Comparison of ENCODE assay signal across 11 cellular contexts in the genomic region with DNA sequence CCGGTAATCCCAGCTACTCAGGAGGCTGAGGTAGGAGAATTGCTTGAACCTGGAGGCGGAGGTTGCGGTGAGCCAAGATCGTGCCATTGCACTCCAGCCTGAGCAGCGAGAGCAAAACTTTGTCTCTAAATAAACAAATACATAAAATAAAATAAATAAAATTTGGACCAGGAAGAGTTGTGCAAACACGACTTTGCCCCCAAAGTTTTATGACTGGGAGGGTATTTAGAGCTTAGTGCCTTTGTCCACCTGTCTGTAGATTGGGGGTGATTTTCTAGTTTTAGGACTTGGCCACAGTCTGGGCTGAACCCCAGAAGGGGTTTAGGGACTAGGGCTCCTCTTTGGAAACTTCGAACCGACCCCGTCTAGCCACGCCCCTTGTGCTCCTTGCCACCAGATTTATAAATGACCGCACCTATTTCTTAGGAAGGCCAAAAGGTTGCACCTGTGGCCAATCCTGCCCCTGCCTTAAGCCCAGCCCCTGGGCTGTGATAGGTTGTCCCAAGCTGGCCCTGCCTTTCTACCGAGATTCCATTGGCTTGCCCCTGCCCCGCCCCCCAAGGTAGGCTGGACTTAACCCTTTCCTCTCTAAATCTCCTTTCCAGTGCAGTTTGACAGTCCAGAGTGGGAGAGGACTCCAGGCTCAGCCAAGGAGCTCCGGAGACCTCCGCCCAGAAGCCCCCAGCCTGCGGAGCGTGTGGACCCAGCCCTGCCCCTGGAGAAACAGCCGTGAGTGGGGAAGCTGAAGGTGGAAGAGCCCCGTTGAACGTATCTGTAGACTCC. TPM values are rescaled to one million over a fixed set of nuclear protein-coding genes. Genes with fewer than 3 reads are reported as not detected.
DNase-seq lines count a peak whose midpoint lies in the region; TF ChIP-seq lines count a peak whose summit lies in the region.
"Had no signal": no experiment of that assay in that cellular context is flagged by ENCODE, and none has a peak within 500 bp of the region (broad histone marks: within the 10 kb centered on the region; RNA-seq: fewer than 3 reads in every experiment).

No MANE protein-coding gene starts in this region.

- in situ Hi-C loops in GM13977 (cut with MboI; ENCODE audit: low pct_unique_long_range_greater_than_20kb, low sequenced_read_pairs, unreplicated experiment): no loop called here

- H3K4me2 ChIP-seq in osteoblast (ENCODE audit: insufficient read depth, low read length): no peak overlapping the region

- peaks cover 0 to 2% of the 10 kb centered on the region in 2 donors for H3K36me3 Mint-ChIP-seq in CD14-positive monocyte

- no peaks in the 10 kb centered on the region for H3K79me2 ChIP-seq in osteoblast (ENCODE audit: insufficient read depth, low read length)

- peaks cover 0 to 5% (median 0%) of the 10 kb centered on the region in 7 donors for H3K9me3 Mint-ChIP-seq in CD14-positive monocyte

- H3K27ac Mint-ChIP-seq in CD14-positive monocyte: no peak overlapping the region

- H3K36me3 ChIP-seq in osteoblast (ENCODE audit: insufficient read depth, low read length): no peaks in the 10 kb centered on the region
- H3K36me3 ChIP-seq: left ventricle myocardium inferior had no signal

- no peaks in the 10 kb centered on the region for H3K9me3 ChIP-seq in osteoblast (ENCODE audit: low read depth, low read length)
- H3K9me3 ChIP-seq: left ventricle myocardium inferior had no signal

- H4K20me1 ChIP-seq in osteoblast (ENCODE audit: insufficient read depth, low read length): no peaks in the 10 kb centered on the region

- no peak overlapping the region for H3K27ac ChIP-seq in osteoblast (ENCODE audit: low read depth, low read length)
- H3K27ac ChIP-seq: left ventricle myocardium inferior had no signal

- DNase-seq in NCI-H345 (lab: John Stamatoyannopoulos, UW): peak; percentile 23
- no peak for DNase-seq in NCI-H345 treated with DMSO at 0.1 percent for 48 hours (lab: John Stamatoyannopoulos, UW; ENCODE audit: unreplicated experiment)
- peak; percentile 12 for DNase-seq in NCI-H460 (ENCODE audit: extremely low read depth, low read depth)
- peak; percentile 28 for DNase-seq in dermis blood vessel endothelial cell
- peak; percentile 92 for DNase-seq in osteoblast (ENCODE audit: insufficient read length, low spot score, missing footprints)
- no peak for DNase-seq in CD14-positive monocyte (ENCODE audit: low spot score)
- no peak for DNase-seq in GM13977 (ENCODE audit: low spot score)
- DNase-seq in NCI-H510A (lab: John Stamatoyannopoulos, UW): no peak
- DNase-seq: effector CD8-positive, alpha-beta T cell; left ventricle myocardium inferior had no signal

- TF ChIP-seq CTCF in osteoblast (IDR thresholded peaks at IDR 0.05; ENCODE audit: extremely low read depth, low read depth, low read length): no peak
- TF ChIP-seq CTCF in CD14-positive monocyte (IDR thresholded peaks at IDR 0.05): no peak
- TF ChIP-seq CTCF in GM13977 (IDR thresholded peaks at IDR 0.05; ENCODE audit: extremely low read depth, insufficient read depth, missing control alignments): no peak

- no peak overlapping the region for H3K4me3 Mint-ChIP-seq in CD14-positive monocyte

- peaks cover 24% of the 10 kb centered on the region for H3K27me3 ChIP-seq in osteoblast (ENCODE audit: insufficient read depth, low read length)

- no peaks in the 10 kb centered on the region for H3K4me1 ChIP-seq in osteoblast (ENCODE audit: insufficient read depth, low read length)

- peaks cover 5% of the 10 kb centered on the region for H3K4me1 Mint-ChIP-seq in CD14-positive monocyte

- no peak overlapping the region for H2AFZ ChIP-seq in osteoblast (ENCODE audit: low read length)

- H3K27me3 Mint-ChIP-seq in CD14-positive monocyte (ENCODE audit: low read depth in 3 of 3): peaks cover 24 to 39% (median 30%) of the 10 kb centered on the region in 3 donors

- H3K4me3 ChIP-seq in osteoblast (ENCODE audit: insufficient read depth, low read length): no peak overlapping the region
- H3K4me3 ChIP-seq: left ventricle myocardium inferior had no signal

- intact Hi-C loops in CD14-positive monocyte (cut with micrococcal nuclease): no loop called here

RNA-seq across cellular contexts. Expression of gene SHD, which starts 5.3 kb away (rescaled TPM):
- not detected in 2 replicates for total RNA-seq in NCI-H460 (2014; rRNA removed; shearing (Covaris generic))
- not detected in 2 replicates for polyA plus RNA-seq in NCI-H460 (2014; cell fraction: nucleus; rRNA removed)
- total RNA-seq in dermis blood vessel endothelial cell (not detected in 2 replicates), osteoblast (not detected in 2 replicates)
- not detected for polyA plus RNA-seq in CD14-positive monocyte
- total RNA-seq: T-helper 1 cell treated with Interleukin-12 subunit alpha and Interleukin-12 subunit beta and Interleukin-4 antibody, amounts not matched to agents 30 ng/mL and 1 ng/mL, for 36 hours had no signal

RNA-seq across cellular contexts. Expression of gene TMIGD2, which starts 17.8 kb away (rescaled TPM):
- not detected in 2 replicates for total RNA-seq in NCI-H460 (2014; rRNA removed; shearing (Covaris generic))
- not detected in 2 replicates for polyA plus RNA-seq in NCI-H460 (2014; cell fraction: nucleus; rRNA removed)
- total RNA-seq in dermis blood vessel endothelial cell (not detected in 2 replicates), osteoblast (not detected in 2 replicates)
- polyA plus RNA-seq in CD14-positive monocyte: under 1 TPM in 1 of 2 donors, not detected in 1; 0.26 TPM
- total RNA-seq: left ventricle myocardium inferior had no signal

RNA-seq across cellular contexts. Expression of gene FSD1, which starts 20.0 kb away (rescaled TPM):
- total RNA-seq in NCI-H460 (2014; rRNA removed; shearing (Covaris generic)): not detected in 2 replicates
- 0.07 TPM in 1 of 2 replicates, not detected in the other for polyA plus RNA-seq in NCI-H460 (2014; cell fraction: nucleus; rRNA removed)
- total RNA-seq in dermis blood vessel endothelial cell: 7.0 and 11.0 TPM in 2 replicates
- total RNA-seq in osteoblast: 0.29 and 1.1 TPM in 2 replicates
- polyA plus RNA-seq in CD14-positive monocyte: not detected
- total RNA-seq: left ventricle myocardium inferior had no signal

RNA-seq across cellular contexts. Expression of gene YJU2, which starts 37.5 kb away (rescaled TPM):
- 13.9 and 15.7 TPM in 2 replicates for total RNA-seq in NCI-H460 (2014; rRNA removed; shearing (Covaris generic))
- polyA plus RNA-seq in NCI-H460 (2014; cell fraction: nucleus; rRNA removed): 13.9 and 14.2 TPM in 2 replicates
- total RNA-seq in dermis blood vessel endothelial cell: 23.7 and 24.4 TPM in 2 replicates
- 15.3 and 17.0 TPM in 2 replicates for total RNA-seq in osteoblast
- polyA plus RNA-seq in CD14-positive monocyte: 10 to 100 TPM in 1 of 2 donors, 1 to 10 TPM in 1; 8.6 to 13.4 TPM

RNA-seq across cellular contexts. Expression of gene STAP2, which starts 54.3 kb away (rescaled TPM):
- 2.6 TPM in 2 replicates for total RNA-seq in NCI-H460 (2014; rRNA removed; shearing (Covaris generic))
- polyA plus RNA-seq in NCI-H460 (2014; cell fraction: nucleus; rRNA removed): 10.9 and 19.5 TPM in 2 replicates
- total RNA-seq in dermis blood vessel endothelial cell (28.1 and 36.6 TPM in 2 replicates), osteoblast (2.4 and 2.5 TPM in 2 replicates)
- polyA plus RNA-seq in CD14-positive monocyte: under 1 TPM in 1 of 2 donors, not detected in 1; 0.17 TPM

Comparison
In these comparisons a context has a peak if more than half of its experiments do, and no peak if none do; other contexts are left out.
1. DNase-seq: peak in NCI-H345 (single experiment), NCI-H460 (single experiment), dermis blood vessel endothelial cell (single experiment) and osteoblast (single experiment); none in NCI-H345 treated with DMSO at 0.1 percent for 48 hours (single experiment), CD14-positive monocyte (single experiment), GM13977 (single experiment) and NCI-H510A (single experiment).